Comparison of ENCODE assay signal across 8 cellular contexts in genomic region chr12:122892724-122893123, GRCh38. TPM values are rescaled to one million over a fixed set of nuclear protein-coding genes. Genes with fewer than 3 reads are reported as not detected.
DNase-seq lines count a peak whose midpoint lies in the region; ATAC-seq, FAIRE-seq and TF ChIP-seq lines count a peak whose summit lies in the region.
"Not testable (repeated sequence)": the region's sequence is repeated elsewhere in the genome, so short reads cannot be mapped to it uniquely, and the experiment has no call there.

No MANE protein-coding gene starts in this region.

- peaks cover 45% of the 10 kb centered on the region for H3K27me3 Mint-ChIP-seq in GM23338 (ENCODE audit: insufficient read depth, low read depth, poor library complexity)
- H3K27me3 Mint-ChIP-seq in astrocyte (ENCODE audit: low read depth, unreplicated experiment); natural killer cell (ENCODE audit: low read depth in 2 of 2); type B pancreatic cell: not testable (repeated sequence)
- H3K27me3 Mint-ChIP-seq in immature natural killer cell (ENCODE audit: low read depth in 3 of 3), result peaks cover 17 to 46% (median 35%) of the 10 kb centered on the region in 3 donors

- not testable (repeated sequence) for TF ChIP-seq CTCF in GM23338 (conservative IDR thresholded peaks at IDR 0.05; ENCODE audit: low read depth in 2 of 2); PC-3 (conservative IDR thresholded peaks at IDR 0.05; ENCODE audit: low read depth, low read length); astrocyte (IDR thresholded peaks at IDR 0.05; ENCODE audit: insufficient read depth, low read depth, low read length); epithelial cell of esophagus (IDR thresholded peaks at IDR 0.05; ENCODE audit: insufficient read depth, low read depth, low read length, missing control alignments); natural killer cell (IDR thresholded peaks at IDR 0.05); gastrocnemius medialis (IDR thresholded peaks at IDR 0.05 in 4 of 5, conservative IDR thresholded peaks at IDR 0.05 in 1 of 5); type B pancreatic cell (conservative IDR thresholded peaks at IDR 0.05)

- not testable (repeated sequence) for BruUV-seq in PC-3 (replicated peaks; lab: Mats Ljungman, UMichigan)

- FAIRE-seq in astrocyte (lab: Jason Lieb, UNC), result not testable (repeated sequence)

- not testable (repeated sequence) for DNase-seq in GM23338 (ENCODE audit: low spot score); PC-3; astrocyte (ENCODE audit: low read depth); epithelial cell of esophagus (ENCODE audit: low read depth); immature natural killer cell; natural killer cell; gastrocnemius medialis; type B pancreatic cell (ENCODE audit: extremely low spot score, unreplicated experiment)

- in situ Hi-C loops in gastrocnemius medialis (cut with MboI; ENCODE audit: low sequenced_read_pairs in 4 of 4), result not testable (repeated sequence)

- not testable (repeated sequence) for H3K36me3 Mint-ChIP-seq in GM23338 (ENCODE audit: low read depth); astrocyte (ENCODE audit: low read depth, unreplicated experiment); immature natural killer cell; natural killer cell; type B pancreatic cell

- TF ChIP-seq POLR2A in gastrocnemius medialis (IDR thresholded peaks at IDR 0.05), result not testable (repeated sequence)

- not testable (repeated sequence) for H4K20me1 ChIP-seq in GM23338 (replicated peaks; ENCODE audit: insufficient read depth)
- H4K20me1 ChIP-seq in PC-3 (ENCODE audit: low read length) (peaks cover 13% of the 10 kb centered on the region; the same call in 1 of the 2 replicates), astrocyte (ENCODE audit: insufficient read depth, low read length) (peaks cover 38% of the 10 kb centered on the region)

- H3K4me2 ChIP-seq in GM23338 (peak overlapping the region; percentile 54), PC-3 (ENCODE audit: low read length) (peak overlapping the region; percentile 84), astrocyte (ENCODE audit: low read length) (peak overlapping the region; percentile 88)

- H3K27ac ChIP-seq in GM23338 (ENCODE audit: low read depth) (peak overlapping the region; percentile 65), PC-3 (ENCODE audit: low read length) (peak overlapping the region; percentile 90), astrocyte (ENCODE audit: low read depth, low read length) (peak overlapping the region; percentile 86), gastrocnemius medialis (peak overlapping the region in 3 of 4 donors; percentile 7 to 84 (median 53))

- H3K4me1 Mint-ChIP-seq in GM23338, result peaks cover 57% of the 10 kb centered on the region
- H3K4me1 Mint-ChIP-seq in astrocyte (ENCODE audit: low read depth, unreplicated experiment), result peaks cover 40% of the 10 kb centered on the region
- peaks cover 91 to 97% of the 10 kb centered on the region in 2 donors for H3K4me1 Mint-ChIP-seq in immature natural killer cell
- H3K4me1 Mint-ChIP-seq in natural killer cell, result peaks cover 90 to 94% of the 10 kb centered on the region in 2 donors
- H3K4me1 Mint-ChIP-seq in type B pancreatic cell (ENCODE audit: unreplicated experiment), result peaks cover 50% of the 10 kb centered on the region

- H3K9me2 ChIP-seq in GM23338 (ENCODE audit: insufficient read depth); PC-3 (replicated peaks; ENCODE audit: low read length): not testable (repeated sequence)

- not testable (repeated sequence) for H3K9me3 ChIP-seq in PC-3 (ENCODE audit: low read length); astrocyte (ENCODE audit: insufficient read depth, low read depth, low read length); gastrocnemius medialis

- not testable (repeated sequence) for ATAC-seq in GM23338, PC-3, natural killer cell, gastrocnemius medialis

- peak overlapping the region; percentile 53; the same call in 1 of the 3 replicates for H3K4me3 Mint-ChIP-seq in GM23338
- H3K4me3 Mint-ChIP-seq in astrocyte (ENCODE audit: unreplicated experiment), result peak overlapping the region; percentile 45
- peak overlapping the region; percentile 42 to 57 (median 44) for H3K4me3 Mint-ChIP-seq in immature natural killer cell
- H3K4me3 Mint-ChIP-seq in natural killer cell, result peak overlapping the region; percentile 90
- peak overlapping the region; percentile 75 for H3K4me3 Mint-ChIP-seq in type B pancreatic cell

- H3K27ac Mint-ChIP-seq in GM23338, result not testable (repeated sequence)
- H3K27ac Mint-ChIP-seq in astrocyte (ENCODE audit: unreplicated experiment) (peak overlapping the region; percentile 72), immature natural killer cell (peak overlapping the region; percentile 17 to 100 (median 58)), natural killer cell (peak overlapping the region in 1 of 2 donors; percentile 100), type B pancreatic cell (peak overlapping the region; percentile 99)

- not testable (repeated sequence) for H3K9me3 Mint-ChIP-seq in GM23338; astrocyte (ENCODE audit: unreplicated experiment); immature natural killer cell; natural killer cell; type B pancreatic cell

- H3F3A ChIP-seq in GM23338 (replicated peaks; ENCODE audit: low read depth), result peaks cover 15% of the 10 kb centered on the region
- peaks cover 33% of the 10 kb centered on the region for H3F3A ChIP-seq in PC-3 (ENCODE audit: low read length, unreplicated experiment)

- POLR2A ChIA-PET in PC-3 (lab: Charles Lee; ENCODE audit: unreplicated experiment), result not testable (repeated sequence)

- H3K79me2 ChIP-seq in GM23338 (replicated peaks; ENCODE audit: insufficient read depth) (peaks cover 53% of the 10 kb centered on the region), PC-3 (ENCODE audit: low read length) (peaks cover 93% of the 10 kb centered on the region), astrocyte (ENCODE audit: insufficient read depth, low read length) (peaks cover 82% of the 10 kb centered on the region)

- not testable (repeated sequence) for H3K36me3 ChIP-seq in GM23338 (ENCODE audit: insufficient read depth); PC-3 (ENCODE audit: low read depth, low read length); astrocyte (ENCODE audit: insufficient read depth, low read length); gastrocnemius medialis

- H3K4me3 ChIP-seq in GM23338 (peak overlapping the region; percentile 25; the same call in 1 of the 2 replicates), PC-3 (ENCODE audit: low read length) (peak overlapping the region; percentile 89), astrocyte (ENCODE audit: insufficient read depth, low read depth, low read length) (peak overlapping the region; percentile 46), epithelial cell of esophagus (ENCODE audit: low read length) (peak overlapping the region; percentile 4), gastrocnemius medialis (peak overlapping the region in 1 of 4 donors; percentile 36)

- CTCF ChIA-PET in PC-3 (lab: Charles Lee), result not testable (repeated sequence)

- peaks cover 41% of the 10 kb centered on the region for H3K4me1 ChIP-seq in GM23338 (ENCODE audit: insufficient read depth)
- H3K4me1 ChIP-seq in PC-3 (ENCODE audit: insufficient read depth, low read length), result peaks cover 80% of the 10 kb centered on the region
- H3K4me1 ChIP-seq in astrocyte (ENCODE audit: insufficient read depth, low read length), result peaks cover 57% of the 10 kb centered on the region
- peaks cover 57 to 64% of the 10 kb centered on the region in 2 donors for H3K4me1 ChIP-seq in gastrocnemius medialis

- not testable (repeated sequence) for H2AFZ ChIP-seq in GM23338; PC-3 (ENCODE audit: low read length); astrocyte (ENCODE audit: low read depth, low read length)

- H3K9ac ChIP-seq in PC-3 (ENCODE audit: low read length), result peak overlapping the region; percentile 99
- H3K9ac ChIP-seq in astrocyte (ENCODE audit: low read length), result peak overlapping the region; percentile 74

- peaks cover 39% of the 10 kb centered on the region for H3K27me3 ChIP-seq in GM23338 (ENCODE audit: insufficient read depth)
- not testable (repeated sequence) for H3K27me3 ChIP-seq in PC-3 (ENCODE audit: low read length); astrocyte (ENCODE audit: insufficient read depth, low read length); gastrocnemius medialis

- intact Hi-C loops in PC-3 (cut with micrococcal nuclease), result loop anchor here (5.0 kb wide), 1 partner anchor 770 kb away; no protein-coding TSS in a partner anchor
- intact Hi-C loops in natural killer cell (cut with micrococcal nuclease); gastrocnemius medialis (cut with DNase I; ENCODE audit: low total_unique reads): not testable (repeated sequence)

RNA-seq across cellular contexts. Expression of gene VPS37B, which starts 3.2 kb away (rescaled TPM):
- total RNA-seq in GM23338 (2014; rRNA removed; shearing (Covaris generic)), result 10.4 and 10.9 TPM in 2 replicates
- polyA plus RNA-seq in GM23338 (2016; fragmentation: Nextera tagmentation; extraction: Ambion mirVana) (6.7 and 6.8 TPM in 2 replicates), immature natural killer cell (10 to 100 TPM; 39.5 to 70.1 (median 43.6) TPM)
- total RNA-seq in PC-3 (2014; rRNA removed) (74.3 and 80.8 TPM in 2 replicates), astrocyte (27.1 and 31.4 TPM in 2 replicates), natural killer cell (100 to 1,000 TPM; 142 to 167 (median 165) TPM), gastrocnemius medialis (1 to 10 TPM; 4.8 to 8.2 (median 7.6) TPM), type B pancreatic cell (ENCODE audit: low replicate concordance) (32.4 and 43.6 TPM in 2 replicates)

RNA-seq across cellular contexts. Expression of gene HIP1R, which starts 57.5 kb away (rescaled TPM):
- 19.9 and 22.1 TPM in 2 replicates for total RNA-seq in GM23338 (2014; rRNA removed; shearing (Covaris generic))
- polyA plus RNA-seq in GM23338 (2016; fragmentation: Nextera tagmentation; extraction: Ambion mirVana) (6.7 and 8.0 TPM in 2 replicates), immature natural killer cell (10 to 100 TPM in 1 of 3 donors, 1 to 10 TPM in 2; 4.4 to 14.6 (median 5.1) TPM)
- total RNA-seq in PC-3 (2014; rRNA removed) (46.1 and 83.6 TPM in 2 replicates), astrocyte (21.3 and 22.2 TPM in 2 replicates), natural killer cell (10 to 100 TPM; 78.6 to 93.1 (median 85.5) TPM), gastrocnemius medialis (10 to 100 TPM in 3 of 4 donors, 1 to 10 TPM in 1; 9.3 to 14.8 (median 14.5) TPM), type B pancreatic cell (ENCODE audit: low replicate concordance) (40.5 and 45.5 TPM in 2 replicates)
